ENCODE assay signal across 10 cellular contexts in genomic region chr12:27384261-27384590, GRCh38.
"Had no signal": no experiment of that assay in that cellular context is flagged by ENCODE, and none has a peak within 500 bp of the region (broad histone marks: within the 10 kb centered on the region; RNA-seq: fewer than 3 reads in every experiment).

No MANE protein-coding gene starts in this region.

- H3K36me3 ChIP-seq: cardiac muscle cell, right lobe of liver, thyroid gland had no signal

- H3K9me3 ChIP-seq: right lobe of liver, thyroid gland had no signal

- H3K27me3 Mint-ChIP-seq: activated B cell treated with CpG ODN at 0.5 μM for 24 hours; activated CD4-positive, alpha-beta T cell treated with anti-CD3 and anti-CD28 coated beads for 36 hours; activated naive CD4-positive, alpha-beta T cell treated with anti-CD3 and anti-CD28 coated beads, Interleukin-2, amount 10 ng/mL, durations not matched to agents 7 days and 5 days had no signal

- H3K36me3 Mint-ChIP-seq: activated naive CD4-positive, alpha-beta T cell treated with anti-CD3 and anti-CD28 coated beads, Interleukin-2, amount 10 ng/mL, durations not matched to agents 7 days and 5 days had no signal

- H3K4me1 Mint-ChIP-seq: activated B cell treated with CpG ODN at 0.5 μM for 24 hours; activated CD4-positive, alpha-beta T cell treated with anti-CD3 and anti-CD28 coated beads for 36 hours; activated naive CD4-positive, alpha-beta T cell treated with anti-CD3 and anti-CD28 coated beads, Interleukin-2, amount 10 ng/mL, durations not matched to agents 7 days and 5 days had no signal

- H3K27ac Mint-ChIP-seq: activated B cell treated with CpG ODN at 0.5 μM for 24 hours; activated CD4-positive, alpha-beta T cell treated with anti-CD3 and anti-CD28 coated beads for 36 hours; activated naive CD4-positive, alpha-beta T cell treated with anti-CD3 and anti-CD28 coated beads, Interleukin-2, amount 10 ng/mL, durations not matched to agents 7 days and 5 days; nephron progenitor cell; stimulated activated naive CD8-positive, alpha-beta T cell treated with anti-CD3 and anti-CD28 coated beads, Interleukin-15, Interleukin-2, amounts not matched to agents 100 ng/mL and 50 ng/mL, for 24 hours; T-helper 1 cell treated with Interleukin-12 subunit alpha and Interleukin-12 subunit beta and Interleukin-4 antibody, amounts not matched to agents 30 μg/mL and 1 μg/mL, for 36 hours had no signal

- H3K4me1 ChIP-seq: right lobe of liver, thyroid gland had no signal

- H3K27me3 ChIP-seq: cardiac muscle cell, right lobe of liver, thyroid gland had no signal

- H3K9me3 Mint-ChIP-seq: activated B cell treated with CpG ODN at 0.5 μM for 24 hours; activated naive CD4-positive, alpha-beta T cell treated with anti-CD3 and anti-CD28 coated beads, Interleukin-2, amount 10 ng/mL, durations not matched to agents 7 days and 5 days; nephron progenitor cell; stimulated activated naive CD8-positive, alpha-beta T cell treated with anti-CD3 and anti-CD28 coated beads, Interleukin-15, Interleukin-2, amounts not matched to agents 100 ng/mL and 50 ng/mL, for 24 hours; T-helper 1 cell treated with Interleukin-12 subunit alpha and Interleukin-12 subunit beta and Interleukin-4 antibody, amounts not matched to agents 30 μg/mL and 1 μg/mL, for 36 hours had no signal

- H3K4me3 Mint-ChIP-seq: activated B cell treated with CpG ODN at 0.5 μM for 24 hours; activated CD4-positive, alpha-beta T cell treated with anti-CD3 and anti-CD28 coated beads for 36 hours; activated naive CD4-positive, alpha-beta T cell treated with anti-CD3 and anti-CD28 coated beads, Interleukin-2, amount 10 ng/mL, durations not matched to agents 7 days and 5 days; nephron progenitor cell; stimulated activated naive CD8-positive, alpha-beta T cell treated with anti-CD3 and anti-CD28 coated beads, Interleukin-15, Interleukin-2, amounts not matched to agents 100 ng/mL and 50 ng/mL, for 24 hours; T-helper 1 cell treated with Interleukin-12 subunit alpha and Interleukin-12 subunit beta and Interleukin-4 antibody, amounts not matched to agents 30 μg/mL and 1 μg/mL, for 36 hours had no signal

- H3K4me3 ChIP-seq: cardiac muscle cell, right lobe of liver, skin epidermis, thyroid gland had no signal

- H3K27ac ChIP-seq: cardiac muscle cell, right lobe of liver, thyroid gland had no signal
